Comparison of ENCODE assay signal across 7 cellular contexts in the genomic region with DNA sequence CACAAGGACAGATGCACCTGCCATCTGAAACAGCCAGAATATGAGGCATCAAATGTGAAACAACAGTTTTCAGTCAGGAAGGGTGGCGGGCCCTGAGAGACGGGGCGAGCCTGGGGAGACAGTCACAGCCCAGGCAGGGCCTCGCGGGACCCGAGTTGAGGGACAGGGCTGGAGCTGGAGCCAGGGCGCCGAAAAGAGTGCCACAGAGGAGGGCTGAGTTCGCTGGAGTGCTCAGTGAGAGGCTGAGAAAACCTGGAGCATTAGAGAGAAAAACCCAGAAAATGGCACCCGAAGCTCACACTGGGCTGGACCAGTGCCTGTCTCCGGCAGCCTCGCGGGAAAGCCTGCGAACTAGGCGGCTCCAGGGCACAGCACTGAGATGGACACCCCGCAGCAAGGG.
DNase-seq lines count a peak whose midpoint lies in the region; ATAC-seq and TF ChIP-seq lines count a peak whose summit lies in the region.
"Not testable (repeated sequence)": the region's sequence is repeated elsewhere in the genome, so short reads cannot be mapped to it uniquely, and the experiment has no call there.

No MANE protein-coding gene starts in this region.

- H3K9me3 Mint-ChIP-seq in central memory CD8-positive, alpha-beta T cell = not testable (repeated sequence)

- H3K4me3 ChIP-seq in BLaER1, sigmoid colon, upper lobe of right lung: not testable (repeated sequence)

- not testable (repeated sequence) for H3K27me3 Mint-ChIP-seq in central memory CD8-positive, alpha-beta T cell

- peaks cover 36% of the 10 kb centered on the region for H3K4me1 ChIP-seq in BLaER1
- H3K4me1 ChIP-seq in sigmoid colon, upper lobe of right lung: not testable (repeated sequence)

- H3K36me3 ChIP-seq in BLaER1 = peaks cover 31% of the 10 kb centered on the region
- H3K36me3 ChIP-seq in sigmoid colon, upper lobe of right lung: not testable (repeated sequence)

- ATAC-seq in central memory CD8-positive, alpha-beta T cell (replicated peaks; ENCODE audit: extremely low read depth, poor library complexity, severe bottlenecking); upper lobe of right lung: not testable (repeated sequence)

- peaks cover 35% of the 10 kb centered on the region for H3K4me1 Mint-ChIP-seq in central memory CD8-positive, alpha-beta T cell

- H3K36me3 Mint-ChIP-seq in central memory CD8-positive, alpha-beta T cell (ENCODE audit: insufficient read depth) = not testable (repeated sequence)

- peak; percentile 5 for DNase-seq in activated T-cell treated with anti-CD3 and anti-CD28 coated beads, Interleukin-2, amount 50 U/mL, for 1 hour
- not testable (repeated sequence) for DNase-seq in central memory CD8-positive, alpha-beta T cell (ENCODE audit: low spot score in 2 of 2)
- DNase-seq in islet precursor cell (peak; percentile 24), mesenteric fat pad (ENCODE audit: low spot score) (peak; percentile 59), sigmoid colon (peak; percentile 46), upper lobe of right lung (peak; percentile 43)

- H3K27ac Mint-ChIP-seq in central memory CD8-positive, alpha-beta T cell (ENCODE audit: low read depth) = peak overlapping the region; percentile 75

- intact Hi-C loops in sigmoid colon (cut with DNase I); upper lobe of right lung (cut with DNase I): not testable (repeated sequence)

- H3K9ac ChIP-seq in BLaER1 = not testable (repeated sequence)

- TF ChIP-seq EP300 in sigmoid colon (IDR thresholded peaks at IDR 0.05) = not testable (repeated sequence)

- H3K27ac ChIP-seq in BLaER1, sigmoid colon, upper lobe of right lung: not testable (repeated sequence)

- not testable (repeated sequence) for H3K4me3 Mint-ChIP-seq in central memory CD8-positive, alpha-beta T cell

- H3K9me3 ChIP-seq in BLaER1 = peaks cover 31% of the 10 kb centered on the region
- H3K9me3 ChIP-seq in sigmoid colon, upper lobe of right lung: not testable (repeated sequence)

- not testable (repeated sequence) for TF ChIP-seq CTCF in sigmoid colon (IDR thresholded peaks at IDR 0.05); upper lobe of right lung (IDR thresholded peaks at IDR 0.05)

- 96 to 97% methylated on average over 16 of the region's 16 CpGs for WGBS in sigmoid colon, 2 donors

- TF ChIP-seq POLR2A in sigmoid colon (IDR thresholded peaks at IDR 0.05) = not testable (repeated sequence)

- peaks cover 49% of the 10 kb centered on the region for H4K20me1 ChIP-seq in BLaER1

- H3K27me3 ChIP-seq in BLaER1, sigmoid colon, upper lobe of right lung: not testable (repeated sequence)

- H3K4me2 ChIP-seq in BLaER1 = 0 out of 2 replicates have a peak overlapping the region, but pooled peaks have one; percentile 24
